ENCODE assay signal across 9 cellular contexts in the genomic region with DNA sequence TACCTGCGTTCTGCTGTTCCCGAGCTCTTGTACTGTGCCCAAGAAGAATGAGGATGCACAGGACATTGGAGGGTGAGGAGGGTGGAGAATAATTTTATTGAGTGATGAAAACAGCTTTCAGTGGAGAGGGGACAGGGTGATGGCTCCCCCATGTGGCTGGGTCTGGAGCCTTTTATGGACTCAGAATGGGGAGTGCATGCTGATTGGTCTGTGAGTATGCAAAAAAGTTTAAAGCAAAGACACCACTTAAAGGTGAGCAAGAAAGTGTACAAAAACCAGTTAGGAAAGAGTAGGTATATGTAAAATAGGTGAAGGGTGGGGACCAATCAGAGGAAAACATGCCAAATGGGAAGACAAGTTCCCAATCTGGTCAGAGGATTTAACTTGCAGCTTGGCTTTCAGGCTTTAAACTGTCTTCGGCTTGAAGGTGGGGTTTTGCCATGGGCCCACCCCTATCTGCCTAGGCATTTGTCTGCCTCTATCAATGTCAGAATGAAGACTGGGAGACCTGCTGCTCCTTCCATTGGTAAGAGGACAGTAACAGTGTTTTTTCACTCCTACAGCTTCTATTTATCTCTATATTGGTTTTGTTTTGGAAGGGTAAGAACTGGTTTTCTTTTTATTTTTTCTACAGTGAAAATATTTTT.
DNase-seq lines count a peak whose midpoint lies in the region; ATAC-seq, FAIRE-seq and TF ChIP-seq lines count a peak whose summit lies in the region.
"Had no signal": no experiment of that assay in that cellular context is flagged by ENCODE, and none has a peak within 500 bp of the region (broad histone marks: within the 10 kb centered on the region; RNA-seq: fewer than 3 reads in every experiment).

No MANE protein-coding gene starts in this region.

- no peak overlapping the region for H2BK120ac ChIP-seq in H1 (replicated peaks; ENCODE audit: low read depth, low read length)

- TF ChIP-seq EP300 in H1 (IDR thresholded peaks at IDR 0.05; ENCODE audit: borderline replicate concordance in 1 of 2, low read depth in 2 of 2, low read length in 2 of 2) = no peak

- H3K56ac ChIP-seq in H1 (replicated peaks; ENCODE audit: insufficient read length, low read depth, low read length) = no peak overlapping the region

- peak overlapping the region; percentile 11 for H4K91ac ChIP-seq in H1 (replicated peaks; ENCODE audit: insufficient read length, low read length)

- no peak overlapping the region for H2BK5ac ChIP-seq in H1 (ENCODE audit: low read depth, low read length)

- H3K9ac ChIP-seq in H1 (replicated peaks in 1 of 4; ENCODE audit: extremely low read depth in 1 of 4, low read depth in 3 of 4, low read length in 3 of 4) = no peak overlapping the region; a peak in 1 of 7 replicates

- no peak overlapping the region for H4K5ac ChIP-seq in H1 (ENCODE audit: insufficient read length, low read depth, low read length)

- ATAC-seq in GM21447 (IDR thresholded peaks at IDR 0.05; ENCODE audit: unreplicated experiment) = no peak

- no peaks in the 10 kb centered on the region for H3K27me3 ChIP-seq in H1 (replicated peaks in 1 of 4; ENCODE audit: control insufficient read depth in 3 of 4, extremely low read depth in 1 of 4, insufficient read depth in 3 of 4, low read length in 3 of 4)
- no peaks in the 10 kb centered on the region for H3K27me3 ChIP-seq in prostate gland (replicated peaks; ENCODE audit: insufficient read depth)

- H3K4ac ChIP-seq in H1 (replicated peaks; ENCODE audit: insufficient read length, low read depth, low read length) = no peak overlapping the region

- H3K23me2 ChIP-seq in H1 (ENCODE audit: low read depth, low read length) = no peaks in the 10 kb centered on the region; the same call in 1 of the 2 replicates

- CTCF ChIA-PET in GM10248 (lab: Yijun Ruan, JAX) = interaction anchor here (0.9 to 7.4 kb wide), 15 partner anchors 8 to 360 kb away, joined by 3 to 56 read pairs (median 4); no protein-coding TSS in a partner anchor
- CTCF ChIA-PET in H1 (lab: Charles Lee; ENCODE audit: partially characterized antibody) = interaction anchor here (0.6 to 4.0 kb wide), 27 partner anchors 9 to 465 kb away, joined by 3 to 31 read pairs (median 4); no protein-coding TSS in a partner anchor

- H3K23ac ChIP-seq in H1 (ENCODE audit: insufficient read length) = no peak overlapping the region

- POLR2A ChIA-PET in GM10248 (lab: Yijun Ruan, JAX) = interaction anchor here (0.5 kb wide), 1 partner anchor 197 kb away, joined by 3 read pairs; no protein-coding TSS in a partner anchor
- POLR2A ChIA-PET in H1 (lab: Charles Lee; ENCODE audit: partially characterized antibody) = interaction anchor here (0.9 kb wide), 1 partner anchor 8 kb away, joined by 3 read pairs; no protein-coding TSS in a partner anchor

- TF ChIP-seq POLR2A in H1 (IDR thresholded peaks at IDR 0.05; ENCODE audit: control extremely low read depth in 1 of 2, low read depth in 2 of 2, low read length in 2 of 2) (no peak), prostate gland (IDR thresholded peaks at IDR 0.05) (no peak)

- H2AFZ ChIP-seq in H1 (ENCODE audit: low read length) = peak overlapping the region; percentile 82; the same call in 1 of the 2 replicates

- H3K14ac ChIP-seq in H1 (ENCODE audit: insufficient read length) = no peak overlapping the region

- no peak overlapping the region for H2BK20ac ChIP-seq in H1 (ENCODE audit: low read length)

- no peak overlapping the region for H2AK5ac ChIP-seq in H1 (ENCODE audit: low read depth, low read length)

- TF ChIP-seq CTCF in GM10248 (IDR thresholded peaks at IDR 0.05; ENCODE audit: control extremely low read depth, extremely low read depth, low read depth, missing control alignments) (peak; percentile 25), H1 (IDR thresholded peaks at IDR 0.05; ENCODE audit: control extremely low read depth in 1 of 3, insufficient read depth in 1 of 3, low read depth in 1 of 3, low read length in 3 of 3) (peak; percentile 44 to 71 (median 51)), prostate gland (IDR thresholded peaks at IDR 0.05) (peak in 3 of 4 experiments; percentile 19 to 34 (median 32))

- H2BK15ac ChIP-seq in H1 (ENCODE audit: low read length) = no peak overlapping the region

- no peak overlapping the region for H3K4me2 ChIP-seq in H1 (ENCODE audit: insufficient read depth in 1 of 2, low read depth in 2 of 2, low read length in 2 of 2)

- intact Hi-C loops in prostate gland (cut with DNase I) = no loop called here

- no peaks in the 10 kb centered on the region for H4K20me1 ChIP-seq in H1 (replicated peaks in 1 of 2; ENCODE audit: control insufficient read depth in 1 of 2, insufficient read depth in 2 of 2, low read length in 2 of 2)

- no peaks in the 10 kb centered on the region for H3K79me1 ChIP-seq in H1 (ENCODE audit: low read depth, low read length)

- no peak overlapping the region for H4K8ac ChIP-seq in H1 (ENCODE audit: extremely low read depth, insufficient read depth, low read length)

- FAIRE-seq in H1 (lab: Jason Lieb, UNC) = peak; percentile 91

- WGBS in H1 (ENCODE audit: extremely low coverage in 1 of 2, insufficient coverage in 1 of 2, insufficient read length in 1 of 2, insufficient replicate concordance in 2 of 2, low coverage in 1 of 2, low lambda C conversion rate in 2 of 2, missing lambda C conversion rate in 1 of 2), 2 experiments = 76% methylated on average over 3 of the region's 3 CpGs; no CpG with 5 or more reads in 1 of the 2 experiments
- WGBS in prostate gland = 90% methylated on average over 3 of the region's 3 CpGs

- H3K4me3 ChIP-seq in H1 (ENCODE audit: extremely low read depth in 1 of 4, insufficient read depth in 2 of 4, low read depth in 3 of 4, low read length in 4 of 4) (no peak overlapping the region), prostate gland (no peak overlapping the region)

- 0 out of 2 replicates have a peak overlapping the region, but pooled peaks have one; percentile 16 for H3K18ac ChIP-seq in H1 (ENCODE audit: extremely low read depth, low read length)

- H2BK12ac ChIP-seq in H1 (ENCODE audit: low read depth, low read length) = no peak overlapping the region; the same call in 1 of the 2 replicates

- H3K9me3 ChIP-seq in H1 (ENCODE audit: insufficient read depth in 2 of 2, low read depth in 1 of 2, low read length in 1 of 2) = no peaks in the 10 kb centered on the region
- no peaks in the 10 kb centered on the region for H3K9me3 ChIP-seq in prostate gland

- TF ChIP-seq RAD21 in H1 (IDR thresholded peaks at IDR 0.05 in 1 of 2, conservative IDR thresholded peaks at IDR 0.05 in 1 of 2; ENCODE audit: low read depth in 2 of 2, low read length in 2 of 2) = peak; percentile 60 to 66

- no peaks in the 10 kb centered on the region for H3K36me3 ChIP-seq in H1 (ENCODE audit: control insufficient read depth in 2 of 4, insufficient read depth in 4 of 4, low read length in 3 of 4)
- H3K36me3 ChIP-seq in prostate gland = no peaks in the 10 kb centered on the region

- H3K79me2 ChIP-seq in H1 (ENCODE audit: control insufficient read depth in 1 of 2, insufficient read depth in 2 of 2, low read length in 2 of 2) = no peaks in the 10 kb centered on the region

- H3K27ac ChIP-seq in H1 (ENCODE audit: low read depth, low read length) (no peak overlapping the region), prostate gland (no peak overlapping the region)

- DNase-seq in GM10248 (ENCODE audit: extremely low spot score) = no peak
- DNase-seq in Kasumi-1 (lab: John Stamatoyannopoulos, UW) = peak; percentile 8 to 22
- no peak for DNase-seq in H1 (ENCODE audit: low read depth in 1 of 2, low spot score in 2 of 2)
- no peak for DNase-seq in prostate gland (ENCODE audit: low spot score)
- no peak for DNase-seq in activated effector memory CD4-positive, alpha-beta T cell treated with Interleukin-2 at 50 U/mL for 16 hours
- DNase-seq in NCI-H1092 treated with DMSO at 0.1 percent for 48 hours (lab: John Stamatoyannopoulos, UW) = no peak
- no peak for DNase-seq in putamen (ENCODE audit: low spot score)
- DNase-seq: NCI-H2227 treated with DMSO at 0.1 percent for 48 hours had no signal

- H3K4me1 ChIP-seq in H1 (replicated peaks in 1 of 4; ENCODE audit: control insufficient read depth in 3 of 4, insufficient read depth in 4 of 4, low read length in 3 of 4) = peaks cover 0 to 19% (median 6%) of the 10 kb centered on the region in 4 experiments; a peak in 4 of 7 replicates
- H3K4me1 ChIP-seq in prostate gland (replicated peaks) = no peaks in the 10 kb centered on the region

TF ChIP-seq in H1, 55 proteins besides CTCF, POLR2A, EP300 and RAD21:
- TF ChIP-seq NRF1 (IDR thresholded peaks at IDR 0.05; ENCODE audit: low read depth, low read length) = no peak
- TF ChIP-seq SRF (IDR thresholded peaks at IDR 0.05; ENCODE audit: low read depth, low read length) = 0 out of 2 replicates have a peak, but pooled peaks have one; percentile 43

Comparison
In these comparisons a context has a peak if more than half of its experiments do, and no peak if none do; other contexts are left out.
1. DNase-seq: peak in Kasumi-1 (2 of 2); none in GM10248 (single experiment), H1 (0 of 2), prostate gland (single experiment), activated effector memory CD4-positive, alpha-beta T cell treated with Interleukin-2 at 50 U/mL for 16 hours (single experiment), NCI-H1092 treated with DMSO at 0.1 percent for 48 hours (single experiment) and putamen (single experiment).
2. Peak in every context shown above with its lines, with median percentiles within 50 percentile points of each other: CTCF ChIP-seq.